23 cellular contexts compared by ENCODE assay signal in genomic region chr4:147839200-147839599, GRCh38.
A peak's percentile ranks its signal among the peaks of the same experiment; 100 is the strongest.
DNase-seq lines count a peak whose midpoint lies in the region; ATAC-seq, FAIRE-seq and TF ChIP-seq lines count a peak whose summit lies in the region.
"Had no signal": no experiment of that assay in that cellular context is flagged by ENCODE, and none has a peak within 500 bp of the region (broad histone marks: within the 10 kb centered on the region; RNA-seq: fewer than 3 reads in every experiment).

No MANE protein-coding gene starts in this region.

- no peak overlapping the region for H3K4me3 ChIP-seq in testis
- H3K4me3 ChIP-seq: GM23248, K562, SJSA1 had no signal

- H3K9me3 Mint-ChIP-seq in WTC11, result no peaks in the 10 kb centered on the region
- H3K9me3 Mint-ChIP-seq in chondrocyte (ENCODE audit: low read depth), result no peaks in the 10 kb centered on the region
- no peaks in the 10 kb centered on the region for H3K9me3 Mint-ChIP-seq in nephron

- H3K27me3 Mint-ChIP-seq in WTC11 (ENCODE audit: low read depth) (no peaks in the 10 kb centered on the region), chondrocyte (ENCODE audit: low read depth) (no peaks in the 10 kb centered on the region), nephron (ENCODE audit: low read depth) (no peaks in the 10 kb centered on the region)

- peaks cover 65% of the 10 kb centered on the region for H3K4me1 ChIP-seq in testis
- H3K4me1 ChIP-seq: SJSA1 had no signal

- POLR2A ChIA-PET in WTC11 (lab: Charles Lee), result no interaction called here

- TF ChIP-seq CTCF in WTC11 (IDR thresholded peaks at IDR 0.05), result no peak
- no peak for TF ChIP-seq CTCF in chondrocyte (IDR thresholded peaks at IDR 0.05)
- no peak for TF ChIP-seq CTCF in nephron (IDR thresholded peaks at IDR 0.05; ENCODE audit: unreplicated experiment in 3 of 3)
- TF ChIP-seq CTCF in testis (IDR thresholded peaks at IDR 0.05), result no peak

- H3K4me1 Mint-ChIP-seq in WTC11, result peaks cover 46% of the 10 kb centered on the region
- H3K4me1 Mint-ChIP-seq in chondrocyte (ENCODE audit: low read depth), result peaks cover 85% of the 10 kb centered on the region
- H3K4me1 Mint-ChIP-seq in nephron, result peaks cover 50% of the 10 kb centered on the region

- no peak for TF ChIP-seq POLR2A in testis (IDR thresholded peaks at IDR 0.05)

- CTCF ChIA-PET in WTC11 (lab: Charles Lee), result no interaction called here

- H3K27me3 ChIP-seq in testis, result no peaks in the 10 kb centered on the region
- H3K27me3 ChIP-seq: SJSA1 had no signal

- peak overlapping the region; percentile 59 to 84 for H3K27ac ChIP-seq in testis
- H3K27ac ChIP-seq: C4-2B, GM23248, SJSA1 had no signal

- DNase-seq in WTC11 (ENCODE audit: low spot score) (no peak), chondrocyte (ENCODE audit: low spot score) (no peak), testis (no peak), RPMI8226 (no peak), frontal cortex (ENCODE audit: low spot score in 2 of 2) (no peak)
- no peak for DNase-seq in stimulated activated CD8-positive, alpha-beta memory T cell treated with anti-CD3 and anti-CD28 coated beads, Interleukin-4, amount 100 ng/mL, for 48 hours
- DNase-seq: ACHN, AML-193, DMS79 treated with DMSO at 0.1 percent for 48 hours, GDM1, GM23248, HCEC 1CT, NCI-H1092 treated with DMSO at 0.1 percent for 48 hours, NCI-H146, NCI-H2081, NCI-H2171 treated with DMSO at 0.1 percent for 48 hours, NCI-H446 treated with DMSO at 0.1 percent for 48 hours had no signal

- H3K36me3 ChIP-seq in testis (ENCODE audit: low read depth, missing control alignments), result no peaks in the 10 kb centered on the region

- intact Hi-C loops in testis (cut with DNase I; ENCODE audit: low total_unique reads), result no loop called here

- H3K36me3 Mint-ChIP-seq in WTC11 (no peaks in the 10 kb centered on the region), chondrocyte (ENCODE audit: low read depth) (peaks cover 17% of the 10 kb centered on the region), nephron (ENCODE audit: low read depth) (peaks cover 15% of the 10 kb centered on the region)

- H3K4me3 Mint-ChIP-seq in WTC11, result no peak overlapping the region
- H3K4me3 Mint-ChIP-seq in chondrocyte (ENCODE audit: unreplicated experiment), result no peak overlapping the region
- no peak overlapping the region for H3K4me3 Mint-ChIP-seq in nephron

- ATAC-seq in WTC11, result no peak
- ATAC-seq: K562, Panc1 had no signal

- no peak for FAIRE-seq in frontal cortex (lab: Jason Lieb, UNC)
- FAIRE-seq: D721Med, K562 had no signal

- H3K9me3 ChIP-seq in testis, result no peaks in the 10 kb centered on the region
- H3K9me3 ChIP-seq: SJSA1 had no signal

- WGBS in testis, 2 donors, result 33 to 42% methylated on average over 2 of the region's 2 CpGs

- peak overlapping the region; percentile 12; the same call in 1 of the 2 replicates for H3K27ac Mint-ChIP-seq in WTC11
- H3K27ac Mint-ChIP-seq in chondrocyte (ENCODE audit: unreplicated experiment), result peak overlapping the region; percentile 72
- H3K27ac Mint-ChIP-seq in nephron, result peak overlapping the region; percentile 18 to 83 (median 65)

TF ChIP-seq in WTC11, 78 proteins besides CTCF, POLR2A, EP300 and RAD21:
- TF ChIP-seq ZNF396 (CRISPR knock-in tag; IDR thresholded peaks at IDR 0.05; ENCODE audit: borderline replicate concordance), result no peak

Comparison
In these comparisons a context has a peak if more than half of its experiments do, and no peak if none do; other contexts are left out.
1. H3K27ac Mint-ChIP-seq: peak in every context shown above with its lines; median percentile 72 in chondrocyte; 65 in nephron; 12 in WTC11.